In genomic region chr5:72747826-72748225, GRCh38 we compare ENCODE assay signal across 24 cellular contexts.
DNase-seq lines count a peak whose midpoint lies in the region; ATAC-seq, FAIRE-seq and TF ChIP-seq lines count a peak whose summit lies in the region.
"Had no signal": no experiment of that assay in that cellular context is flagged by ENCODE, and none has a peak within 500 bp of the region (broad histone marks: within the 10 kb centered on the region; RNA-seq: fewer than 3 reads in every experiment).

No MANE protein-coding gene starts in this region.

- TF ChIP-seq CTCF in K562 (IDR thresholded peaks at IDR 0.05 in 2 of 3, conservative IDR thresholded peaks at IDR 0.05 in 1 of 3; ENCODE audit: insufficient read depth in 2 of 3, low read depth in 1 of 3, low read length in 3 of 3): no peak

- no peaks in the 10 kb centered on the region for H3K4me1 ChIP-seq in K562 (replicated peaks in 1 of 2; ENCODE audit: control insufficient read depth in 2 of 2, insufficient read depth in 2 of 2, low read length in 2 of 2)
- H3K4me1 ChIP-seq: BLaER1 had no signal

- POLR2A ChIA-PET in K562 (lab: Yijun Ruan, JAX): no interaction called here
- POLR2A ChIA-PET in T-cell (lab: Charles Lee): interaction anchor here in 1 of 2 donors (0.7 kb wide), 1 partner anchor 32 kb away, joined by 3 read pairs; no protein-coding TSS in a partner anchor

- intact Hi-C loops in K562 (cut with micrococcal nuclease): no loop called here

- H3K79me2 ChIP-seq in K562 (ENCODE audit: control insufficient read depth, insufficient read depth, low read length): no peaks in the 10 kb centered on the region

- no peaks in the 10 kb centered on the region for H3K36me3 ChIP-seq in K562 (ENCODE audit: control insufficient read depth, insufficient read depth, low read length)
- H3K36me3 ChIP-seq: BE2C, BLaER1 had no signal

- no peak overlapping the region for H3K4me2 ChIP-seq in K562 (ENCODE audit: insufficient read depth, low read length)
- H3K4me2 ChIP-seq: BLaER1 had no signal

- H3K36me3 Mint-ChIP-seq in T-cell: no peaks in the 10 kb centered on the region
- H3K36me3 Mint-ChIP-seq: CD14-positive monocyte; CD4-positive, alpha-beta memory T cell; CD4-positive, CD25-positive, alpha-beta regulatory T cell; CD8-positive, alpha-beta memory T cell had no signal

- no peaks in the 10 kb centered on the region for H3K9me3 ChIP-seq in K562 (replicated peaks; ENCODE audit: control insufficient read depth, insufficient read depth, low read depth, low read length)
- H3K9me3 ChIP-seq: BE2C, BLaER1 had no signal

- in situ Hi-C loops in K562 (cut with MboI): no loop called here

- TF ChIP-seq RAD21 in K562 (CRISPR knock-in tag; conservative IDR thresholded peaks at IDR 0.05 in 1 of 2, IDR thresholded peaks at IDR 0.05 in 1 of 2): no peak

- FAIRE-seq in K562 (lab: Jason Lieb, UNC): no peak
- FAIRE-seq: GM12878, GM12892, GM18507 had no signal

- no peaks in the 10 kb centered on the region for H3K4me1 Mint-ChIP-seq in T-cell
- H3K4me1 Mint-ChIP-seq: CD14-positive monocyte; CD4-positive, alpha-beta memory T cell; CD4-positive, CD25-positive, alpha-beta regulatory T cell; CD8-positive, alpha-beta memory T cell had no signal

- no peak overlapping the region for H3K4me3 ChIP-seq in K562
- H3K4me3 ChIP-seq: BLaER1, GM12878 had no signal

- no peak overlapping the region for H3K9ac ChIP-seq in K562 (ENCODE audit: insufficient read depth in 1 of 2, low read depth in 2 of 2, low read length in 2 of 2)
- H3K9ac ChIP-seq: BLaER1 had no signal

- no peaks in the 10 kb centered on the region for H3K9me3 Mint-ChIP-seq in T-cell
- H3K9me3 Mint-ChIP-seq: CD4-positive, alpha-beta memory T cell; CD8-positive, alpha-beta memory T cell had no signal

- 0% methylated on average over 1 of the region's 1 CpG for WGBS in K562 (ENCODE audit: insufficient coverage, low coverage, missing lambda C conversion rate)

- H3K27ac ChIP-seq in K562 (ENCODE audit: extremely low read depth, low read depth, low read length): no peak overlapping the region
- H3K27ac ChIP-seq: BLaER1 had no signal

- CTCF ChIA-PET in K562 (lab: Yijun Ruan, JAX; ENCODE audit: low intra/inter-chr PET ratio) (no interaction called here), T-cell (lab: Charles Lee) (no interaction called here)

- H2AFZ ChIP-seq in K562 (ENCODE audit: low read depth, low read length): no peak overlapping the region

- H3K27ac Mint-ChIP-seq in T-cell: no peak overlapping the region
- H3K27ac Mint-ChIP-seq: CD14-positive monocyte; CD4-positive, alpha-beta memory T cell; CD8-positive, alpha-beta memory T cell had no signal

- no peak for TF ChIP-seq EP300 in K562 (IDR thresholded peaks at IDR 0.05; ENCODE audit: low read length)

- peaks cover 0 to 14% of the 10 kb centered on the region in 2 experiments; a peak in 3 of 5 replicates for H3K27me3 ChIP-seq in K562 (ENCODE audit: control insufficient read depth in 2 of 2, insufficient read depth in 2 of 2, low read length in 2 of 2)
- H3K27me3 ChIP-seq: BE2C, BLaER1 had no signal

- TF ChIP-seq POLR2A in K562 (conservative IDR thresholded peaks at IDR 0.05): no peak

- no TSS peak for BruUV-seq in K562 (replicated peaks; lab: Mats Ljungman, UMichigan)

- H3K9me1 ChIP-seq in K562 (ENCODE audit: control insufficient read depth, insufficient read depth, low read length): no peaks in the 10 kb centered on the region

- no peak for ATAC-seq in K562
- ATAC-seq in HG03571 (IDR thresholded peaks at IDR 0.05; ENCODE audit: unreplicated experiment): no peak
- no peak for ATAC-seq in T-cell (replicated peaks in 1 of 4)
- ATAC-seq: GM12878 had no signal

- H3K27me3 Mint-ChIP-seq in T-cell: peaks cover 12 to 14% of the 10 kb centered on the region in 2 donors

- H4K20me1 ChIP-seq in K562 (replicated peaks; ENCODE audit: control insufficient read depth, insufficient read depth, low read length): no peaks in the 10 kb centered on the region
- H4K20me1 ChIP-seq: BLaER1 had no signal

- no peak overlapping the region for H3K4me3 Mint-ChIP-seq in T-cell
- H3K4me3 Mint-ChIP-seq: CD14-positive monocyte; CD4-positive, CD25-positive, alpha-beta regulatory T cell; CD8-positive, alpha-beta memory T cell had no signal

- DNase-seq in NCI-H226 (peak; percentile 39), K562 (ENCODE audit: extremely low read depth in 1 of 4, low spot score in 3 of 4) (no peak), T1000 (lab: John Stamatoyannopoulos, UW) (no peak), T-cell (no peak)
- DNase-seq: 8988T; ACHN; BE2C; C1 segment of cervical spinal cord; CD4-positive, alpha-beta memory T cell; CD4-positive, CD25-positive, alpha-beta regulatory T cell; CD8-positive, alpha-beta memory T cell; COR-L47; DMS 273 treated with DMSO at 0.1 percent for 48 hours; DMS153; DMS53; DMS79; DND-41; GDM1 had no signal

TF ChIP-seq in K562, 482 proteins besides CTCF, POLR2A, EP300 and RAD21:
- TF ChIP-seq NR2C2 (CRISPR knock-in tag; IDR thresholded peaks at IDR 0.05) (no peak), NR2C2 (tag; IDR thresholded peaks at IDR 0.05) (no peak), SMAD1 (IDR thresholded peaks at IDR 0.05; ENCODE audit: low read depth, low read length, partially characterized antibody) (no peak), ZNF316 (IDR thresholded peaks at IDR 0.05) (peak; percentile 63)
TF ChIP-seq in K562: peak in this region for 1.
